ENCODE assay signal across 8 cellular contexts in the genomic region with DNA sequence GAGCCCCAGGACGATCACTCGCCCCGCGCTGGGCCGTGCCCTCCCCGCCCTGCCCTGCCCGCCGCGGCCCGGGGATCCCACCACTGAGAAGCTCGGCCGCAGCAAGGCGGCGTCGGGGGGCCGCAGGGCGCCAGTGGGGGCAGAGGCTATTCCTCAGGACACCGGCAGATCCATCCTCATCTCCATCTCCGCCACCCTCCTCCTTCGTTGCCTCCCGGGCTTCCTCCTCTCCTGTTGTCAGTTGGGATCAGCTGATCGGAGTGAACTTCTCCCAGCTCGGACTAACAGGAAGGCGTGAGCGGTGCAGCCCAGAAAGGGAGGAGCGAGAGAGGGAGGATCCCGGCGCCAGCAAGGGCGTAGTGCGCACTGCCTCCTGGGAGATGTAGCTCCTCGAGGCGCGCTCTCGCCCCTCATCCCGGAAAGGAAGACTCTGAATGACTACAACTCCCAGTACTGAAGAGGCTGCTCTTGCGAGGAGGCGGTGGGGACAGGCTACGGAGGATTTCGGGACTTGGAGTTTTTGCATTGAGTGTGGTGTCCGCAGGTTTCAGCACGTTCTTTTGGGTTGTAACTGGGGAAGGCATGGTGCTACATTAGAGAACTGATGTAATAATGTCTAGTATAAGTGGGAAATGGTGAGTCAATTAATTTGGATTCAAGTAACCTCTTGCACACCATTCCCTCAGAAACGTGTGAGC. TPM values are rescaled to one million over a fixed set of nuclear protein-coding genes. Genes with fewer than 3 reads are reported as not detected.
DNase-seq lines count a peak whose midpoint lies in the region; ATAC-seq and TF ChIP-seq lines count a peak whose summit lies in the region.

A gene with protein sequence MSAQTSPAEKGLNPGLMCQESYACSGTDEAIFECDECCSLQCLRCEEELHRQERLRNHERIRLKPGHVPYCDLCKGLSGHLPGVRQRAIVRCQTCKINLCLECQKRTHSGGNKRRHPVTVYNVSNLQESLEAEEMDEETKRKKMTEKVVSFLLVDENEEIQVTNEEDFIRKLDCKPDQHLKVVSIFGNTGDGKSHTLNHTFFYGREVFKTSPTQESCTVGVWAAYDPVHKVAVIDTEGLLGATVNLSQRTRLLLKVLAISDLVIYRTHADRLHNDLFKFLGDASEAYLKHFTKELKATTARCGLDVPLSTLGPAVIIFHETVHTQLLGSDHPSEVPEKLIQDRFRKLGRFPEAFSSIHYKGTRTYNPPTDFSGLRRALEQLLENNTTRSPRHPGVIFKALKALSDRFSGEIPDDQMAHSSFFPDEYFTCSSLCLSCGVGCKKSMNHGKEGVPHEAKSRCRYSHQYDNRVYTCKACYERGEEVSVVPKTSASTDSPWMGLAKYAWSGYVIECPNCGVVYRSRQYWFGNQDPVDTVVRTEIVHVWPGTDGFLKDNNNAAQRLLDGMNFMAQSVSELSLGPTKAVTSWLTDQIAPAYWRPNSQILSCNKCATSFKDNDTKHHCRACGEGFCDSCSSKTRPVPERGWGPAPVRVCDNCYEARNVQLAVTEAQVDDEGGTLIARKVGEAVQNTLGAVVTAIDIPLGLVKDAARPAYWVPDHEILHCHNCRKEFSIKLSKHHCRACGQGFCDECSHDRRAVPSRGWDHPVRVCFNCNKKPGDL (minus strand): TSS at position 262 of the 698 bp plus-strand sequence. CDS start 2,598 bp downstream, outside the sequence.

- H3K27me3 Mint-ChIP-seq in activated naive CD8-positive, alpha-beta T cell treated with anti-CD3 and anti-CD28 coated beads for 36 hours, result no peaks in the 10 kb centered on the region
- H3K27me3 Mint-ChIP-seq in glutamatergic neuron (ENCODE audit: unreplicated experiment), result peaks cover 4% of the 10 kb centered on the region

- H3K27ac ChIP-seq in osteoblast (ENCODE audit: low read depth, low read length) (peak within 1 kb of the TSS; percentile 40), thoracic aorta (peak within 1 kb of the TSS; percentile 65 to 74)

- H3K4me3 Mint-ChIP-seq in activated naive CD8-positive, alpha-beta T cell treated with anti-CD3 and anti-CD28 coated beads for 36 hours, result peak within 1 kb of the TSS; percentile 98
- H3K4me3 Mint-ChIP-seq in glutamatergic neuron (ENCODE audit: unreplicated experiment), result peak within 1 kb of the TSS; percentile 99

- H3K4me1 Mint-ChIP-seq in activated naive CD8-positive, alpha-beta T cell treated with anti-CD3 and anti-CD28 coated beads for 36 hours, result peaks cover 22% of the 10 kb centered on the region
- peaks cover 22% of the 10 kb centered on the region for H3K4me1 Mint-ChIP-seq in glutamatergic neuron (ENCODE audit: low read depth, unreplicated experiment)

- peak; percentile 98 for DNase-seq in NCI-H1105 (lab: John Stamatoyannopoulos, UW)
- DNase-seq in SKM-1 treated with dmso at 0.1 percent for 144 hours (lab: John Stamatoyannopoulos, UW; ENCODE audit: unreplicated experiment), result peak; percentile 89
- peak; percentile 91 for DNase-seq in activated naive CD8-positive, alpha-beta T cell treated with anti-CD3 and anti-CD28 coated beads for 36 hours
- peak; percentile 94 for DNase-seq in glutamatergic neuron
- peak; percentile 98 for DNase-seq in osteoblast (ENCODE audit: insufficient read length, low spot score, missing footprints)
- peak; percentile 92 for DNase-seq in thoracic aorta (ENCODE audit: low spot score)

- H3K4me1 ChIP-seq in osteoblast (ENCODE audit: insufficient read depth, low read length), result peaks cover 7% of the 10 kb centered on the region
- peaks cover 23 to 33% of the 10 kb centered on the region in 2 donors for H3K4me1 ChIP-seq in thoracic aorta (ENCODE audit: control insufficient read depth in 1 of 2, low read depth in 2 of 2)

- peaks cover 2% of the 10 kb centered on the region for H3K9me3 Mint-ChIP-seq in activated naive CD8-positive, alpha-beta T cell treated with anti-CD3 and anti-CD28 coated beads for 36 hours
- H3K9me3 Mint-ChIP-seq in glutamatergic neuron (ENCODE audit: unreplicated experiment), result peaks cover 6% of the 10 kb centered on the region

- H3K27ac Mint-ChIP-seq in activated naive CD8-positive, alpha-beta T cell treated with anti-CD3 and anti-CD28 coated beads for 36 hours, result peak within 1 kb of the TSS; percentile 73
- peak within 1 kb of the TSS; percentile 88 for H3K27ac Mint-ChIP-seq in glutamatergic neuron (ENCODE audit: unreplicated experiment)

- peaks cover 21% of the 10 kb centered on the region for H3K36me3 ChIP-seq in osteoblast (ENCODE audit: insufficient read depth, low read length)
- H3K36me3 ChIP-seq in thoracic aorta, result peaks cover 8% of the 10 kb centered on the region

- peak within 1 kb of the TSS; percentile 75 for H3K4me2 ChIP-seq in osteoblast (ENCODE audit: insufficient read depth, low read length)

- H3K4me3 ChIP-seq in GM08714 (ENCODE audit: low read length) (peak within 1 kb of the TSS; percentile 84), osteoblast (ENCODE audit: insufficient read depth, low read length) (peak within 1 kb of the TSS; percentile 82), thoracic aorta (peak within 1 kb of the TSS; percentile 90)

- H2AFZ ChIP-seq in osteoblast (ENCODE audit: low read length), result peak within 1 kb of the TSS; percentile 85

- ATAC-seq in HG02623 (IDR thresholded peaks at IDR 0.05; ENCODE audit: unreplicated experiment), result peak; percentile 98
- peak; percentile 98 for ATAC-seq in thoracic aorta (ENCODE audit: insufficient number of reproducible peaks, low FRiP score, low read depth)

- H3K36me3 Mint-ChIP-seq in activated naive CD8-positive, alpha-beta T cell treated with anti-CD3 and anti-CD28 coated beads for 36 hours, result peaks cover 12% of the 10 kb centered on the region
- no peaks in the 10 kb centered on the region for H3K36me3 Mint-ChIP-seq in glutamatergic neuron (ENCODE audit: unreplicated experiment)

- H4K20me1 ChIP-seq in osteoblast (ENCODE audit: insufficient read depth, low read length), result peaks cover 19% of the 10 kb centered on the region

- peaks cover 41% of the 10 kb centered on the region for H3K79me2 ChIP-seq in osteoblast (ENCODE audit: insufficient read depth, low read length)

- H3K9me3 ChIP-seq in osteoblast (ENCODE audit: low read depth, low read length) (no peaks in the 10 kb centered on the region), thoracic aorta (no peaks in the 10 kb centered on the region)

- no peak for TF ChIP-seq CTCF in glutamatergic neuron (IDR thresholded peaks at IDR 0.05; ENCODE audit: partially characterized antibody, unreplicated experiment)
- TF ChIP-seq CTCF in osteoblast (IDR thresholded peaks at IDR 0.05; ENCODE audit: extremely low read depth, low read depth, low read length), result no peak
- no peak for TF ChIP-seq CTCF in thoracic aorta (IDR thresholded peaks at IDR 0.05)

- H3K27me3 ChIP-seq in osteoblast (ENCODE audit: insufficient read depth, low read length) (no peaks in the 10 kb centered on the region), thoracic aorta (replicated peaks; ENCODE audit: insufficient read depth) (no peaks in the 10 kb centered on the region)

RNA-seq across cellular contexts. Expression of the gene that starts here (rescaled TPM):
- 1 to 10 TPM; 7.6 to 7.9 TPM for total RNA-seq in activated naive CD8-positive, alpha-beta T cell treated with anti-CD3 and anti-CD28 coated beads for 36 hours
- total RNA-seq in glutamatergic neuron (ENCODE audit: unreplicated experiment), result 43.7 TPM
- total RNA-seq in osteoblast, result 30.8 and 38.0 TPM in 2 replicates
- 10 to 100 TPM; 21.5 to 31.6 TPM for total RNA-seq in thoracic aorta

Comparison
In these comparisons a context has a peak if more than half of its experiments do, and no peak if none do; other contexts are left out.
1. Peak in every context shown above with its lines: DNase-seq, ATAC-seq, H3K4me3 ChIP-seq and H3K27ac ChIP-seq.